ENCODE assay signal across 8 cellular contexts in the genomic region with DNA sequence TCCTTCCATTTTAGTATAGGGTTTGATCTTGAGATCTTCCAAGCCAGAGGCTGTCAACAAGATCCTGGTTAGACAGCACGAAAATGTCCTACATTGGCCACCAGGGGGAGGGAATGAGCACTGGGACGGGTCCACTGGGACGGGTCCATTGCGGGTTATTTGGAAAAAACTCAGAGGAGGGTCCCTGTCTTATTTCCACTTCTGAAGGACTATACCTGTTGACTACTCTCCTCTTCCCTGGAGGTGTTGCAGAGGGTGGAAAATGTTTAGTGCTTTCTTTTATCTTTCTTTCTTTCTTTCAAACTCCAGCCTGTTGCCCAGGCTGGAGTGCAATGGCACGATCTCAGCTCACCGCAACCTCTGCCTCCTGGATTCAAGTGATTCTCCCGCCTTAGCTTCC. TPM values are rescaled to one million over a fixed set of nuclear protein-coding genes. Genes with fewer than 3 reads are reported as not detected.
A peak's percentile ranks its signal among the peaks of the same experiment; 100 is the strongest.
DNase-seq lines count a peak whose midpoint lies in the region; ATAC-seq, FAIRE-seq and TF ChIP-seq lines count a peak whose summit lies in the region.

No MANE protein-coding gene starts in this region.

- no peaks in the 10 kb centered on the region for H3K79me2 ChIP-seq in PC-9 (ENCODE audit: low read depth)

- WGBS in heart right ventricle, 2 donors: 27 to 29% methylated on average over 7 of the region's 7 CpGs
- WGBS in spleen, 5 donors: 31 to 36% (median 32%) methylated on average over 7 of the region's 7 CpGs

- H3K27ac ChIP-seq in PC-9 (no peak overlapping the region), heart right ventricle (no peak overlapping the region), spleen (no peak overlapping the region)

- DNase-seq in AG09309 (ENCODE audit: low read depth) (no peak), GM18507 (ENCODE audit: extremely low spot score, insufficient read length, low read depth) (peak; percentile 67), PC-9 (peak in 1 of 2 experiments; percentile 23), heart right ventricle (peak in 1 of 2 donors; percentile 47), spleen (no peak), GF-D8 (lab: John Stamatoyannopoulos, UW) (no peak)
- DNase-seq in activated naive CD4-positive, alpha-beta T cell (lab: John Stamatoyannopoulos, UW): peak in 3 of 4 experiments; percentile 3 to 22 (median 20)

- ATAC-seq in heart right ventricle (peak in 2 of 8 donors; percentile 43 to 47), GM18858 (IDR thresholded peaks at IDR 0.05; ENCODE audit: unreplicated experiment) (no peak)

- POLR2A ChIA-PET in PC-9 (lab: Charles Lee; ENCODE audit: unreplicated experiment): no interaction called here

- BruUV-seq in PC-9 (replicated peaks; lab: Mats Ljungman, UMichigan): no TSS peak

- 0 out of 2 replicates have a peak, but pooled peaks cover 3% of the 10 kb centered on the region for H3K4me1 ChIP-seq in PC-9 (replicated peaks; ENCODE audit: insufficient read depth)
- H3K4me1 ChIP-seq in heart right ventricle: peaks cover 0 to 17% (median 11%) of the 10 kb centered on the region in 9 donors
- peaks cover 12 to 24% (median 15%) of the 10 kb centered on the region in 6 donors for H3K4me1 ChIP-seq in spleen

- H3K9me2 ChIP-seq in PC-9 (ENCODE audit: insufficient read depth): no peaks in the 10 kb centered on the region

- no peaks in the 10 kb centered on the region for H4K20me1 ChIP-seq in PC-9 (ENCODE audit: insufficient read depth)

- CTCF ChIA-PET in PC-9 (lab: Charles Lee): interaction anchor here (0.6 to 2.5 kb wide), 2 partner anchors 64 to 90 kb away, joined by 3 to 6 read pairs; no protein-coding TSS in a partner anchor

- no peaks in the 10 kb centered on the region for H3K36me3 ChIP-seq in PC-9 (ENCODE audit: low read depth)
- no peaks in the 10 kb centered on the region for H3K36me3 ChIP-seq in heart right ventricle
- no peaks in the 10 kb centered on the region for H3K36me3 ChIP-seq in spleen

- no peak overlapping the region for H3K4me2 ChIP-seq in PC-9

- H3K4me3 ChIP-seq in AG09309 (ENCODE audit: control insufficient read depth, low read depth, low read length): no peak overlapping the region
- H3K4me3 ChIP-seq in PC-9: no peak overlapping the region
- H3K4me3 ChIP-seq in heart right ventricle: no peak overlapping the region
- H3K4me3 ChIP-seq in spleen: no peak overlapping the region

- intact Hi-C loops in PC-9 (cut with micrococcal nuclease; ENCODE audit: unreplicated experiment) (loop anchor here (2.0 kb wide), 1 partner anchor 64 kb away; no protein-coding TSS in a partner anchor), heart right ventricle (cut with DNase I) (loop anchor here in 8 of 10 donors (1.0 to 10.0 kb wide), 5 partner anchors 63 to 220 kb away; no protein-coding TSS in a partner anchor), spleen (cut with DNase I; ENCODE audit: low total_unique reads) (loop anchor here (5.0 kb wide), 1 partner anchor 63 kb away; no protein-coding TSS in a partner anchor)

- H3K9me3 ChIP-seq in PC-9 (ENCODE audit: insufficient read depth, low read depth): no peaks in the 10 kb centered on the region
- H3K9me3 ChIP-seq in heart right ventricle: no peaks in the 10 kb centered on the region
- H3K9me3 ChIP-seq in spleen: no peaks in the 10 kb centered on the region

- peaks cover 9% of the 10 kb centered on the region; the same call in 1 of the 2 replicates for H3F3A ChIP-seq in PC-9 (ENCODE audit: insufficient read depth, low read depth)

- H3K27me3 ChIP-seq in PC-9 (ENCODE audit: insufficient read depth, low read depth) (peaks cover 14% of the 10 kb centered on the region; the same call in 1 of the 2 replicates), heart right ventricle (peaks cover 0 to 63% (median 6%) of the 10 kb centered on the region in 7 donors), spleen (replicated peaks in 1 of 7) (peaks cover 0 to 61% (median 16%) of the 10 kb centered on the region in 7 donors)

- FAIRE-seq in GM18507 (lab: Jason Lieb, UNC): peak; percentile 78

- no peak for TF ChIP-seq POLR2A in spleen (IDR thresholded peaks at IDR 0.05)

- H2AFZ ChIP-seq in PC-9: no peak overlapping the region

- TF ChIP-seq CTCF in AG09309 (IDR thresholded peaks at IDR 0.05; ENCODE audit: control insufficient read depth, insufficient read depth, low read depth, low read length, missing control alignments): peak; percentile 87
- peak; percentile 75 for TF ChIP-seq CTCF in PC-9 (conservative IDR thresholded peaks at IDR 0.05)
- peak; percentile 59 to 85 (median 78) for TF ChIP-seq CTCF in heart right ventricle (IDR thresholded peaks at IDR 0.05)
- peak; percentile 43 to 81 (median 74) for TF ChIP-seq CTCF in spleen (IDR thresholded peaks at IDR 0.05 in 8 of 11, conservative IDR thresholded peaks at IDR 0.05 in 3 of 11)

RNA-seq across cellular contexts. Expression of gene TTLL6, which starts 2.5 kb away (rescaled TPM):
- not detected in 2 replicates for total RNA-seq in PC-9 (2021)
- under 1 TPM in 2 of 10 donors, not detected in 8; 0.08 to 0.33 TPM for total RNA-seq in heart right ventricle
- under 1 TPM; 0.06 to 0.73 TPM for polyA plus RNA-seq in heart right ventricle
- not detected for total RNA-seq in spleen
- polyA plus RNA-seq in spleen: under 1 TPM in 1 of 3 donors, not detected in 2; 0.04 TPM

RNA-seq across cellular contexts. Expression of gene CALCOCO2, which starts 16.3 kb away (rescaled TPM):
- total RNA-seq in PC-9 (2021) (82.9 and 95.9 TPM in 2 replicates), heart right ventricle (100 to 1,000 TPM; 196 to 412 (median 275) TPM), spleen (100 to 1,000 TPM; 113 to 167 (median 136) TPM)
- polyA plus RNA-seq in heart right ventricle (100 to 1,000 TPM in 1 of 2 donors, 10 to 100 TPM in 1; 79.7 to 164 TPM), spleen (10 to 100 TPM; 30.1 to 45.7 (median 31.7) TPM)

Comparison
In these comparisons a context has a peak if more than half of its experiments do, and no peak if none do; other contexts are left out.
1. DNase-seq: peak in GM18507 (single experiment) and activated naive CD4-positive, alpha-beta T cell (3 of 4); none in AG09309 (single experiment), spleen (single experiment) and GF-D8 (single experiment).
2. Peak in every context shown above with its lines, with median percentiles within 50 percentile points of each other: CTCF ChIP-seq.